In the genomic region with DNA sequence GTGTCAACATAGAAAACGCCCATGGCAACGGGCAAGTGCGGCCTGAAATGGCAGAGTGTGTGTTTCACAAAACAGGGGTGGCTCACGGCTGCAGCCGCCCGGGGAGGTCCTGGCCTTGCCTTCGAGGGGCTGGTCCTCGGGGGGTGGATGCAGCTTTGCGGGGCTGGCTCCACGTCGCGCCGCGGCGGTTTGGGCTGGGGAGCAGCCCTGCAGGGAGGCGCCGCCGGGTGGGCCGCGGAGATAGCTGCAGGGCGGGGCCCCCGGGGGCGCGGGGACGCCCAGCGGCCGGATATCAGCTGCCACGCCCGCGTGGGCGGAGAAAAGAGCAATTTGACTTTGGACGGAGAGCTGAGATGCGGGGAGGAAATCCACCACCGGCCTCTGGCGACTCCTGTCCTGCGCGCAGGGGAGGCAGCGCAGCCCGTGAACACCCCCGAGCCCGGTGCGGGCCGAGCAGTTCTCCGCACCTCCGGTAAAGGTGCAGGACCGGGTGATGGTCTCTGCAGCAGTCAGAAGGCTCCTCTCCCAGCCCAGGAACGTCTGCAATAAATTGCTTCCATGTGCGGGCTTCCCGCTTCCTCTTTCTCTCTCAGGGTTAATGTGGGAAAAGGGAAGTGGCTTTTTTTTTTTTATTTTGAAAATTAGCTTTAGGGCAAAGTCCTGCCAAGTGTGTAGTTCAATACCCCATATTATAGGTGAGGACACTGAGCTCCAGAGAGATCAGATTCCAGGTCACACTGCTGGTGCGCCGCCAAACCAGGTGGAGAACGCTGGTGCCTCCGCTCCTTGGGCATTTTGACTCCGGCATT, we compare ENCODE assay signal across 8 cellular contexts.
A peak's percentile ranks its signal among the peaks of the same experiment; 100 is the strongest.
DNase-seq lines count a peak whose midpoint lies in the region; ATAC-seq and TF ChIP-seq lines count a peak whose summit lies in the region.

No MANE protein-coding gene starts in this region.

- peaks cover 0 to 4% (median 0%) of the 10 kb centered on the region in 45 donors for H3K27me3 ChIP-seq in dorsolateral prefrontal cortex

- DNase-seq in NCI-H345 (lab: John Stamatoyannopoulos, UW) (peak; percentile 60), dorsolateral prefrontal cortex (peak in 4 of 10 donors; percentile 26 to 50 (median 44)), lung microvascular endothelial cell (ENCODE audit: low read depth in 2 of 2) (peak; percentile 45 to 47)
- DNase-seq in activated CD4-positive, alpha-beta T cell treated with anti-CD3 and anti-CD28 coated beads for 48 hours, result peak; percentile 87
- peak; percentile 42 for DNase-seq in stimulated activated CD8-positive, alpha-beta memory T cell treated with anti-CD3 and anti-CD28 coated beads, Interleukin-15, amount 100 ng/mL, for 1 hour (ENCODE audit: low read depth)

- peak overlapping the region; percentile 29 to 86 (median 64) for H3K4me3 ChIP-seq in dorsolateral prefrontal cortex

- intact Hi-C loops in dorsolateral prefrontal cortex (cut with DNase I), result no loop called here

- TF ChIP-seq CTCF in 22Rv1 (IDR thresholded peaks at IDR 0.05), result peak; percentile 18; the same call in 1 of the 2 replicates
- TF ChIP-seq CTCF in dorsolateral prefrontal cortex (IDR thresholded peaks at IDR 0.05 in 54 of 56, conservative IDR thresholded peaks at IDR 0.05 in 2 of 56; ENCODE audit: low read depth in 1 of 56, partially characterized antibody in 56 of 56), result peak in 16 of 56 donors; percentile 3 to 28 (median 20)

- peak; percentile 41 for ATAC-seq in GM18511 (IDR thresholded peaks at IDR 0.05; ENCODE audit: unreplicated experiment)
- peak; percentile 42 for ATAC-seq in HG02943 (IDR thresholded peaks at IDR 0.05; ENCODE audit: low read depth, unreplicated experiment)

- H3K27ac ChIP-seq in 22Rv1, result peak overlapping the region; percentile 97
- peak overlapping the region in 39 of 59 donors; percentile 4 to 85 (median 50) for H3K27ac ChIP-seq in dorsolateral prefrontal cortex
